ENCODE assay signal across 31 cellular contexts in the genomic region with DNA sequence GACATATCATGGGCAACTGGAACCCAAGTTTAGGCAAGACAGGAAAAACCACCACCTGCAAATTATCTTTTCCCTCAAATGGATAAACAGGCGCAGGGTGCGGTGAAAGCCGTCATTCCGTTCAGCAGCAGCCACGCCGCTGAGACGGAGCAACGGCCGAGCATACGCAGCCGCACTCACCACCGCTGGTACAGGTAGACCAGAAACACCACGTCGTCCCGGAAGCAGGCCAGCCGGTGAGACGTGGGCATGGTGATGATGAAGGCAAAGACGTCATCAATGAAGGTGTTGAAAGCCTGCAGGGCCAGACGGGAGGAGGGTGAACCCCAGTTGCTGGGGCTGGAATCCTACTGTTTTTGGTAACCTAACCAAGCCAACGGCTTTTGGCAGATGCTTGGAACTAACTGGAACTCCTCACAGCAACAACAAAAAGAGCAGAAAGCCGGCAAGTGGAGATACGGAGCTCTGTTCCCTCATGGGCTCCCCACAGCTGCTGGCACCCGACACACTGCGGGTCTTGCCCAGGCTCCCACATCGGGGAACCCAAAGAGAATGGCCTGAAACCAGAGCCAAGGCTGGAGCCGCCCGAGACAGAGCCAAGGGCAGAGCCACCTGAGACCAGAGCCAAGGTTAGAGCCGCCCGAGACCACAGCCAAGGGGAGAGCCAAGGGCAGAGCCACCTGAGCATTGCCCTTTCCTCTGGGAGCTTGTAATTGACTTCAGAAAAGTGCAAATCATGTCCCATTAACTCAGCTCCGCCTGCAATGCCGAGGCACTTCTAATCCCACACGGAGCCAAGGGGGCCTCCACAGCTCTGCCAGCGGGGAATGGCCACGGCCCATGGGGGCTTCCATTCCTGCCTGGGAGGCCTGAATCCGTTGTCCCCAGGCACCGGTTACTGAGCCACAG. TPM values are rescaled to one million over a fixed set of nuclear protein-coding genes. Genes with fewer than 3 reads are reported as not detected.
DNase-seq lines count a peak whose midpoint lies in the region; ATAC-seq and TF ChIP-seq lines count a peak whose summit lies in the region.
"Had no signal": no experiment of that assay in that cellular context is flagged by ENCODE, and none has a peak within 500 bp of the region (broad histone marks: within the 10 kb centered on the region; RNA-seq: fewer than 3 reads in every experiment).

No MANE protein-coding gene starts in this region.

- TF ChIP-seq EP300 in esophagus muscularis mucosa (IDR thresholded peaks at IDR 0.05): no peak

- no peak for ATAC-seq in left ventricle myocardium superior
- no peak for ATAC-seq in left lobe of liver
- no peak for ATAC-seq in upper lobe of right lung
- ATAC-seq: activated CD4-positive, alpha-beta T cell treated with anti-CD3 and anti-CD28 coated beads for 36 hours; activated CD8-positive, alpha-beta T cell treated with anti-CD3 and anti-CD28 coated beads, Interleukin-2, amount 10 ng/mL, durations not matched to agents 7 days and 5 days; activated T-cell treated with anti-CD3 and anti-CD28 coated beads, Interleukin-2, amount 50 U/mL, for 72 hours; gastroesophageal sphincter; left cardiac atrium; stimulated activated naive CD8-positive, alpha-beta T cell treated with anti-CD3 and anti-CD28 coated beads, Interleukin-15, Interleukin-2, amounts not matched to agents 100 U/mL and 50 U/mL, for 24 hours had no signal

- H3K9me3 ChIP-seq in KOPT-K1 (ENCODE audit: insufficient read depth, low read length, poor library complexity, severe bottlenecking): no peaks in the 10 kb centered on the region
- no peaks in the 10 kb centered on the region for H3K9me3 ChIP-seq in upper lobe of right lung
- H3K9me3 ChIP-seq in esophagus muscularis mucosa: no peaks in the 10 kb centered on the region
- H3K9me3 ChIP-seq: gastroesophageal sphincter, tibial artery had no signal

- H3K27ac ChIP-seq in KOPT-K1 (ENCODE audit: low read depth, low read length, poor library complexity, severe bottlenecking) (peak overlapping the region; percentile 99), upper lobe of right lung (no peak overlapping the region), esophagus muscularis mucosa (replicated peaks in 1 of 4) (no peak overlapping the region)
- H3K27ac ChIP-seq: gastroesophageal sphincter, neural progenitor cell, parathyroid adenoma, tibial artery had no signal

- H3K4me3 ChIP-seq in upper lobe of right lung: no peak overlapping the region
- no peak overlapping the region for H3K4me3 ChIP-seq in esophagus muscularis mucosa
- H3K4me3 ChIP-seq: gastroesophageal sphincter, neural progenitor cell, smooth muscle cell, tibial artery had no signal

- peak; percentile 70 for DNase-seq in cardiac septum (ENCODE audit: low spot score)
- DNase-seq in left ventricle myocardium superior: no peak
- DNase-seq in left lobe of liver (ENCODE audit: low spot score): peak; percentile 42
- DNase-seq in upper lobe of right lung: peak; percentile 57
- no peak for DNase-seq in esophagus muscularis mucosa (ENCODE audit: extremely low spot score)
- no peak for DNase-seq in NCI-H1105 treated with DMSO at 0.1 percent for 48 hours (lab: John Stamatoyannopoulos, UW)
- DNase-seq in HuH-7 (ENCODE audit: low spot score): no peak
- DNase-seq: ACHN; activated CD4-positive, alpha-beta T cell treated with anti-CD3 and anti-CD28 coated beads for 36 hours; activated CD8-positive, alpha-beta T cell treated with anti-CD3 and anti-CD28 coated beads, Interleukin-2, amount 10 ng/mL, durations not matched to agents 7 days and 5 days; activated T-cell treated with anti-CD3 and anti-CD28 coated beads, Interleukin-2, amount 50 U/mL, for 72 hours; amniotic stem cell; DMS153; H7; hippocampal formation; IMR-90; left cardiac atrium; mesenchymal stem cell; NCI-H1048; NCI-H1694; NCI-H748 treated with DMSO at 0.1 percent for 48 hours; SHP77; stimulated activated CD4-positive, alpha-beta T cell treated with anti-CD3 and anti-CD28 coated beads, Interleukin-1b, Interleukin-23, amount 100 ng/mL, for 48 hours; stimulated activated naive CD8-positive, alpha-beta T cell treated with anti-CD3 and anti-CD28 coated beads, Interleukin-15, Interleukin-2, amounts not matched to agents 100 U/mL and 50 U/mL, for 24 hours had no signal

- H3K36me3 ChIP-seq in KOPT-K1 (ENCODE audit: insufficient read depth, low read length) (peaks cover 89% of the 10 kb centered on the region), upper lobe of right lung (peaks cover 79% of the 10 kb centered on the region), esophagus muscularis mucosa (peaks cover 77 to 90% (median 87%) of the 10 kb centered on the region in 4 donors)
- H3K36me3 ChIP-seq: neural progenitor cell had no signal

- no peak for TF ChIP-seq POLR2A in esophagus muscularis mucosa (IDR thresholded peaks at IDR 0.05; ENCODE audit: low read depth)

- 89% methylated on average over 33 of the region's 36 CpGs for WGBS in esophagus muscularis mucosa

- no peak for TF ChIP-seq CTCF in upper lobe of right lung (IDR thresholded peaks at IDR 0.05)
- no peak for TF ChIP-seq CTCF in esophagus muscularis mucosa (IDR thresholded peaks at IDR 0.05)

- H3K4me1 ChIP-seq in upper lobe of right lung: peaks cover 9% of the 10 kb centered on the region
- H3K4me1 ChIP-seq in esophagus muscularis mucosa: peaks cover 0 to 10% (median 8%) of the 10 kb centered on the region in 4 donors

- H3K27me3 ChIP-seq in upper lobe of right lung (no peaks in the 10 kb centered on the region), esophagus muscularis mucosa (no peaks in the 10 kb centered on the region)
- H3K27me3 ChIP-seq: gastroesophageal sphincter, neural progenitor cell, tibial artery had no signal

- intact Hi-C loops in cardiac septum (cut with DNase I) (no loop called here), left ventricle myocardium superior (cut with micrococcal nuclease) (no loop called here), upper lobe of right lung (cut with DNase I) (no loop called here), esophagus muscularis mucosa (cut with DNase I) (no loop called here)

RNA-seq across cellular contexts. Expression of gene CLPTM1L, which starts 24.2 kb away (rescaled TPM):
- total RNA-seq in cardiac septum (42.6 TPM), left ventricle myocardium superior (31.5 TPM), left lobe of liver (147 TPM), upper lobe of right lung (153 TPM), esophagus muscularis mucosa (100 to 1,000 TPM in 3 of 4 donors, 10 to 100 TPM in 1; 96.9 to 139 (median 126) TPM)

RNA-seq across cellular contexts. Expression of gene TERT, which starts 25.8 kb away (rescaled TPM):
- total RNA-seq in cardiac septum: not detected
- not detected for total RNA-seq in left ventricle myocardium superior
- 0.10 TPM for total RNA-seq in left lobe of liver
- not detected for total RNA-seq in upper lobe of right lung
- not detected for total RNA-seq in esophagus muscularis mucosa
- total RNA-seq: chondrocyte, gastroesophageal sphincter, IMR-90, left cardiac atrium, smooth muscle cell had no signal

Comparison
In these comparisons a context has a peak if more than half of its experiments do, and no peak if none do; other contexts are left out.
1. DNase-seq: peak in cardiac septum (single experiment), left lobe of liver (single experiment) and upper lobe of right lung (single experiment); none in left ventricle myocardium superior (single experiment), esophagus muscularis mucosa (single experiment), NCI-H1105 treated with DMSO at 0.1 percent for 48 hours (single experiment) and HuH-7 (single experiment).